ENCODE assay signal across 8 cellular contexts in the genomic region with DNA sequence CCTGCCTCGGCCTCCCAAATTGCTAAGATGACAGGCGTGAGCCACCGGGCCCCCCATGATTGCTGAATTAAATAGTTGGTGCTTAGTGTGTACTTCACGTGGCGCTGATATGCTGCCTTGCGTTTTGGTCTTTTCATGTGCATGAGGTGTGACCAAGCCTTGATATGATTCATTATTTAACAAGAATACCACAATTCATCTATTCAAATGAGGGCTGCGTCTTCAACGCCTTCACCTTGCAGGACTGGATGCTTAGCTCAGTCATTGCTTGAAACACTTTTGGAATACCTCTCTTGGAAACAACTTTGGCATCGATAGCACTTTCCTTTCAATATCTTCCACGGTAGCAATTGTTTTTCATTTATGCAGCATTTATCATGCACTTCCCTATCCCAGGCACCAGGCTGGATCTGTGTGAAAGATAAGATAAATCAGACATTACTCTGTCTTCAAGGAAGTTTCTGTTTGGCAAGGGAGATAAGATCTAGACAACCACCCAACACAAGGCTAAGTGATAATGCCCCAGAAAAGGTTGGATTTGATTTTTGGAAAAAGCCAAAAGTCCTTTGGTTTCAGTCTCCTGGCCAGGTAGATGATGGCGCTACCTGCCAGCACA. TPM values are rescaled to one million over a fixed set of nuclear protein-coding genes. Genes with fewer than 3 reads are reported as not detected.
A peak's percentile ranks its signal among the peaks of the same experiment; 100 is the strongest.
DNase-seq lines count a peak whose midpoint lies in the region; ATAC-seq lines count a peak whose summit lies in the region.

No MANE protein-coding gene starts in this region.

- H3K27me3 ChIP-seq in subcutaneous abdominal adipose tissue (ENCODE audit: control insufficient read depth in 5 of 5, insufficient read depth in 4 of 5, low read length in 5 of 5), result peaks cover 0 to 3% (median 0%) of the 10 kb centered on the region in 5 donors

- peaks cover 49% of the 10 kb centered on the region for H3K27me3 Mint-ChIP-seq in activated CD4-positive, alpha-beta memory T cell treated with anti-CD3 and anti-CD28 coated beads, Interleukin-2, amount 10 ng/mL, durations not matched to agents 7 days and 5 days
- peaks cover 42% of the 10 kb centered on the region for H3K27me3 Mint-ChIP-seq in activated CD4-positive, alpha-beta memory T cell treated with anti-CD3 and anti-CD28 coated beads for 36 hours
- peaks cover 56% of the 10 kb centered on the region for H3K27me3 Mint-ChIP-seq in activated T-helper 1 cell treated with anti-CD3 and anti-CD28 coated beads, Interleukin-12 subunit alpha, Interleukin-12 subunit beta, Interleukin-2, Interleukin-4 antibody, amounts not matched to agents 30 ng/mL and 10 ng/mL and 1 ng/mL, durations not matched to agents 14 hours and 24 hours and 36 hours (ENCODE audit: insufficient read depth)

- intact Hi-C loops in activated CD4-positive, alpha-beta memory T cell treated with anti-CD3 and anti-CD28 coated beads for 36 hours (cut with micrococcal nuclease), result no loop called here
- intact Hi-C loops in activated T-helper 1 cell treated with anti-CD3 and anti-CD28 coated beads, Interleukin-12 subunit alpha, Interleukin-12 subunit beta, Interleukin-2, Interleukin-4 antibody, amounts not matched to agents 30 ng/mL and 10 ng/mL and 1 ng/mL, durations not matched to agents 14 hours and 24 hours and 36 hours (cut with micrococcal nuclease), result loop anchor here (10.0 kb wide), 1 partner anchor 87 kb away; no protein-coding TSS in a partner anchor

- H3K9ac ChIP-seq in subcutaneous abdominal adipose tissue (ENCODE audit: low read length in 5 of 5), result peak overlapping the region in 3 of 5 donors; percentile 4 to 72 (median 51)

- no peaks in the 10 kb centered on the region for H3K9me3 Mint-ChIP-seq in activated CD4-positive, alpha-beta memory T cell treated with anti-CD3 and anti-CD28 coated beads, Interleukin-2, amount 10 ng/mL, durations not matched to agents 7 days and 5 days
- no peaks in the 10 kb centered on the region for H3K9me3 Mint-ChIP-seq in activated CD4-positive, alpha-beta memory T cell treated with anti-CD3 and anti-CD28 coated beads for 36 hours
- H3K9me3 Mint-ChIP-seq in activated T-helper 1 cell treated with anti-CD3 and anti-CD28 coated beads, Interleukin-12 subunit alpha, Interleukin-12 subunit beta, Interleukin-2, Interleukin-4 antibody, amounts not matched to agents 30 ng/mL and 10 ng/mL and 1 ng/mL, durations not matched to agents 14 hours and 24 hours and 36 hours, result no peaks in the 10 kb centered on the region

- no peak for ATAC-seq in GM19035 (IDR thresholded peaks at IDR 0.05; ENCODE audit: unreplicated experiment)
- no peak for ATAC-seq in GM21825 (IDR thresholded peaks at IDR 0.05; ENCODE audit: unreplicated experiment)

- POLR2A ChIA-PET in activated CD4-positive, alpha-beta memory T cell treated with anti-CD3 and anti-CD28 coated beads, Interleukin-2, amount 10 ng/mL, durations not matched to agents 7 days and 5 days (lab: Charles Lee), result interaction anchor here (1.0 kb wide), 1 partner anchor 14 kb away, joined by 3 read pairs; no protein-coding TSS in a partner anchor
- POLR2A ChIA-PET in activated CD4-positive, alpha-beta memory T cell treated with anti-CD3 and anti-CD28 coated beads for 36 hours (lab: Charles Lee), result no interaction called here

- peak overlapping the region; percentile 50 for H3K27ac ChIP-seq in subcutaneous abdominal adipose tissue (ENCODE audit: low read depth, low read length)

- no peak overlapping the region for H3K27ac Mint-ChIP-seq in activated CD4-positive, alpha-beta memory T cell treated with anti-CD3 and anti-CD28 coated beads, Interleukin-2, amount 10 ng/mL, durations not matched to agents 7 days and 5 days
- no peak overlapping the region for H3K27ac Mint-ChIP-seq in activated CD4-positive, alpha-beta memory T cell treated with anti-CD3 and anti-CD28 coated beads for 36 hours
- H3K27ac Mint-ChIP-seq in activated T-helper 1 cell treated with anti-CD3 and anti-CD28 coated beads, Interleukin-12 subunit alpha, Interleukin-12 subunit beta, Interleukin-2, Interleukin-4 antibody, amounts not matched to agents 30 ng/mL and 10 ng/mL and 1 ng/mL, durations not matched to agents 14 hours and 24 hours and 36 hours, result no peak overlapping the region

- peak overlapping the region; percentile 31 for H3K4me3 ChIP-seq in iPS-11a (ENCODE audit: low read depth, low read length)
- peak overlapping the region; percentile 59 to 73 (median 66) for H3K4me3 ChIP-seq in subcutaneous abdominal adipose tissue (ENCODE audit: low read depth in 1 of 5, low read length in 5 of 5)

- peaks cover 2 to 30% (median 22%) of the 10 kb centered on the region in 5 donors for H3K4me1 ChIP-seq in subcutaneous abdominal adipose tissue (ENCODE audit: control insufficient read depth in 5 of 5, insufficient read depth in 5 of 5, low read length in 5 of 5)

- DNase-seq in activated CD4-positive, alpha-beta memory T cell treated with anti-CD3 and anti-CD28 coated beads, Interleukin-2, amount 10 ng/mL, durations not matched to agents 7 days and 5 days, result no peak
- no peak for DNase-seq in activated CD4-positive, alpha-beta memory T cell treated with anti-CD3 and anti-CD28 coated beads for 36 hours
- no peak for DNase-seq in activated T-helper 1 cell treated with anti-CD3 and anti-CD28 coated beads, Interleukin-12 subunit alpha, Interleukin-12 subunit beta, Interleukin-2, Interleukin-4 antibody, amounts not matched to agents 30 ng/mL and 10 ng/mL and 1 ng/mL, durations not matched to agents 14 hours and 24 hours and 36 hours (ENCODE audit: low spot score)
- DNase-seq in CD1c-positive myeloid dendritic cell (ENCODE audit: extremely low spot score), result no peak

- CTCF ChIA-PET in activated CD4-positive, alpha-beta memory T cell treated with anti-CD3 and anti-CD28 coated beads, Interleukin-2, amount 10 ng/mL, durations not matched to agents 7 days and 5 days (lab: Charles Lee), result no interaction called here
- CTCF ChIA-PET in activated CD4-positive, alpha-beta memory T cell treated with anti-CD3 and anti-CD28 coated beads for 36 hours (lab: Charles Lee), result interaction anchor here (1.0 kb wide), 1 partner anchor 84 kb away, joined by 4 read pairs; no protein-coding TSS in a partner anchor

- H3K4me1 Mint-ChIP-seq in activated CD4-positive, alpha-beta memory T cell treated with anti-CD3 and anti-CD28 coated beads, Interleukin-2, amount 10 ng/mL, durations not matched to agents 7 days and 5 days, result peaks cover 19% of the 10 kb centered on the region
- H3K4me1 Mint-ChIP-seq in activated CD4-positive, alpha-beta memory T cell treated with anti-CD3 and anti-CD28 coated beads for 36 hours (ENCODE audit: low read depth), result peaks cover 20% of the 10 kb centered on the region
- H3K4me1 Mint-ChIP-seq in activated T-helper 1 cell treated with anti-CD3 and anti-CD28 coated beads, Interleukin-12 subunit alpha, Interleukin-12 subunit beta, Interleukin-2, Interleukin-4 antibody, amounts not matched to agents 30 ng/mL and 10 ng/mL and 1 ng/mL, durations not matched to agents 14 hours and 24 hours and 36 hours (ENCODE audit: low read depth), result peaks cover 18% of the 10 kb centered on the region

- peak overlapping the region; percentile 75 for H3K4me3 Mint-ChIP-seq in activated CD4-positive, alpha-beta memory T cell treated with anti-CD3 and anti-CD28 coated beads, Interleukin-2, amount 10 ng/mL, durations not matched to agents 7 days and 5 days
- H3K4me3 Mint-ChIP-seq in activated CD4-positive, alpha-beta memory T cell treated with anti-CD3 and anti-CD28 coated beads for 36 hours, result no peak overlapping the region
- peak overlapping the region; percentile 92 for H3K4me3 Mint-ChIP-seq in activated T-helper 1 cell treated with anti-CD3 and anti-CD28 coated beads, Interleukin-12 subunit alpha, Interleukin-12 subunit beta, Interleukin-2, Interleukin-4 antibody, amounts not matched to agents 30 ng/mL and 10 ng/mL and 1 ng/mL, durations not matched to agents 14 hours and 24 hours and 36 hours

- no peaks in the 10 kb centered on the region for H3K36me3 ChIP-seq in subcutaneous abdominal adipose tissue (ENCODE audit: control insufficient read depth in 5 of 5, insufficient read depth in 5 of 5, low read length in 5 of 5)

- H3K9me3 ChIP-seq in subcutaneous abdominal adipose tissue (ENCODE audit: control insufficient read depth in 5 of 5, low read length in 5 of 5), result no peaks in the 10 kb centered on the region

- peaks cover 3% of the 10 kb centered on the region for H3K36me3 Mint-ChIP-seq in activated CD4-positive, alpha-beta memory T cell treated with anti-CD3 and anti-CD28 coated beads, Interleukin-2, amount 10 ng/mL, durations not matched to agents 7 days and 5 days (ENCODE audit: low read depth)
- H3K36me3 Mint-ChIP-seq in activated CD4-positive, alpha-beta memory T cell treated with anti-CD3 and anti-CD28 coated beads for 36 hours, result no peaks in the 10 kb centered on the region
- peaks cover 1% of the 10 kb centered on the region for H3K36me3 Mint-ChIP-seq in activated T-helper 1 cell treated with anti-CD3 and anti-CD28 coated beads, Interleukin-12 subunit alpha, Interleukin-12 subunit beta, Interleukin-2, Interleukin-4 antibody, amounts not matched to agents 30 ng/mL and 10 ng/mL and 1 ng/mL, durations not matched to agents 14 hours and 24 hours and 36 hours (ENCODE audit: low read depth)

RNA-seq across cellular contexts. Expression of a gene that starts 1.3 kb away (rescaled TPM):
- total RNA-seq in activated CD4-positive, alpha-beta memory T cell treated with anti-CD3 and anti-CD28 coated beads, Interleukin-2, amount 10 ng/mL, durations not matched to agents 7 days and 5 days, result under 1 TPM; 0.68 to 0.83 TPM
- total RNA-seq in activated CD4-positive, alpha-beta memory T cell treated with anti-CD3 and anti-CD28 coated beads for 36 hours, result 1 to 10 TPM; 3.2 to 3.8 TPM
- total RNA-seq in activated T-helper 1 cell treated with anti-CD3 and anti-CD28 coated beads, Interleukin-12 subunit alpha, Interleukin-12 subunit beta, Interleukin-2, Interleukin-4 antibody, amounts not matched to agents 30 ng/mL and 10 ng/mL and 1 ng/mL, durations not matched to agents 14 hours and 24 hours and 36 hours, result 11.5 and 12.1 TPM in 2 replicates
